Comparison of ENCODE assay signal across 1 cellular context in genomic region chr16:82793550-82794244, GRCh38.
TF ChIP-seq lines count a peak whose summit lies in the region.

No MANE protein-coding gene starts in this region.

TF ChIP-seq in WTC11, 78 proteins besides CTCF, POLR2A, EP300 and RAD21 (continued from another document):
- TF ChIP-seq USF2 (CRISPR knock-in tag; IDR thresholded peaks at IDR 0.05) = peak; percentile 25; the same call in 1 of the 2 replicates
- no peak for TF ChIP-seq NFYB (CRISPR knock-in tag; conservative IDR thresholded peaks at IDR 0.05; ENCODE audit: low read depth)
